Comparison of ENCODE assay signal across 1 cellular context in the genomic region with DNA sequence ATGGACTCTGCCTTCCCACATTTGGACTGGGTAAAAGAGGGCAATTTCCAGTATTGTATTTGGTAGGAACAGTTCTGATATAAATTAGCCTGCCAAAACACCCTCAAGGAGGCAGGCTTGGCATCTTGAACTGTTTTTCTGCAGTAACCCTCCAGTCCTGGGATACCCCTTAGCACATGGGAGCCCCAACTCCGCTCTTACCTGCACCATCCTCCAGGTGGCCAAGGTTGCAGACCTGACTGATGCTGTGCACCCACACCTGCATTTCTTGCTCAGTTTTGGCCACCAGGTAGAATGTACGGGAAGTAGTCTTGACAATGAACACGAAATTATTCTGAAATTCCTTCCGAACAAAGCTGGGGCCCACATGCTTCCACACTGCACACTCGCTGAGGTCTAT.
TF ChIP-seq lines count a peak whose summit lies in the region.

No MANE protein-coding gene starts in this region.

TF ChIP-seq in WTC11, 78 proteins besides CTCF, POLR2A, EP300 and RAD21 (continued from another document):
- TF ChIP-seq, protein P1, sequence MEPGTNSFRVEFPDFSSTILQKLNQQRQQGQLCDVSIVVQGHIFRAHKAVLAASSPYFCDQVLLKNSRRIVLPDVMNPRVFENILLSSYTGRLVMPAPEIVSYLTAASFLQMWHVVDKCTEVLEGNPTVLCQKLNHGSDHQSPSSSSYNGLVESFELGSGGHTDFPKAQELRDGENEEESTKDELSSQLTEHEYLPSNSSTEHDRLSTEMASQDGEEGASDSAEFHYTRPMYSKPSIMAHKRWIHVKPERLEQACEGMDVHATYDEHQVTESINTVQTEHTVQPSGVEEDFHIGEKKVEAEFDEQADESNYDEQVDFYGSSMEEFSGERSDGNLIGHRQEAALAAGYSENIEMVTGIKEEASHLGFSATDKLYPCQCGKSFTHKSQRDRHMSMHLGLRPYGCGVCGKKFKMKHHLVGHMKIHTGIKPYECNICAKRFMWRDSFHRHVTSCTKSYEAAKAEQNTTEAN (CRISPR knock-in tag; IDR thresholded peaks at IDR 0.05) = no peak
- TF ChIP-seq, protein P2, sequence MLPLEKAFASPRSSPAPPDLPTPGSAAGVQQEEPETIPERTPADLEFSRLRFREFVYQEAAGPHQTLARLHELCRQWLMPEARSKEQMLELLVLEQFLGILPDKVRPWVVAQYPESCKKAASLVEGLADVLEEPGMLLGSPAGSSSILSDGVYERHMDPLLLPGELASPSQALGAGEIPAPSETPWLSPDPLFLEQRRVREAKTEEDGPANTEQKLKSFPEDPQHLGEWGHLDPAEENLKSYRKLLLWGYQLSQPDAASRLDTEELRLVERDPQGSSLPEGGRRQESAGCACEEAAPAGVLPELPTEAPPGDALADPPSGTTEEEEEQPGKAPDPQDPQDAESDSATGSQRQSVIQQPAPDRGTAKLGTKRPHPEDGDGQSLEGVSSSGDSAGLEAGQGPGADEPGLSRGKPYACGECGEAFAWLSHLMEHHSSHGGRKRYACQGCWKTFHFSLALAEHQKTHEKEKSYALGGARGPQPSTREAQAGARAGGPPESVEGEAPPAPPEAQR (CRISPR knock-in tag; IDR thresholded peaks at IDR 0.05) = no peak
- TF ChIP-seq SP1 (CRISPR knock-in tag; conservative IDR thresholded peaks at IDR 0.05) = no peak
